ENCODE assay signal across 1 cellular context in the genomic region with DNA sequence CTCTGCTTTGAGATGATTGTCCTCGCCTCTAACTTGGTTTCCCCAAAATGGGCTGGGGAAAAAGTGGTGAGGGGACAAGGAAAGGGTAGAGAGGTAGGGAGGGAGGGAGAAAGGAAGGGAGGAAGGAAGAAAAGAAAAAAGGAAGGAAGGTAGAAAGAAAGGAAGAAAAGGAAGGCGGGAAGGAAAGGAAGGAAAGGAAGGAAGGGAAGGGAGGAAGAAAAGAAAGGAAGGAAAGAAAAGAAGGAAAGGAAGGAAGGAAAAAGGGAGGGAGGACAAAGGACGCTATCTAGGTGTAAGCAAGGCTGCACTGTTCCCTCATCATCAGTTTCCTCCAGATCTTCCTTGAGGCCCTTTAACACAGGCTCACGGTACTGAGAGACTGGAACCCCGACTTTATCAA.
TF ChIP-seq lines count a peak whose summit lies in the region.

No MANE protein-coding gene starts in this region.

TF ChIP-seq in HepG2, 621 proteins besides CTCF, POLR2A, EP300 and RAD21 (continued from another document):
- no peak for TF ChIP-seq GRHL1 (CRISPR knock-in tag; conservative IDR thresholded peaks at IDR 0.05)
